ENCODE assay signal across 1 cellular context in the genomic region with DNA sequence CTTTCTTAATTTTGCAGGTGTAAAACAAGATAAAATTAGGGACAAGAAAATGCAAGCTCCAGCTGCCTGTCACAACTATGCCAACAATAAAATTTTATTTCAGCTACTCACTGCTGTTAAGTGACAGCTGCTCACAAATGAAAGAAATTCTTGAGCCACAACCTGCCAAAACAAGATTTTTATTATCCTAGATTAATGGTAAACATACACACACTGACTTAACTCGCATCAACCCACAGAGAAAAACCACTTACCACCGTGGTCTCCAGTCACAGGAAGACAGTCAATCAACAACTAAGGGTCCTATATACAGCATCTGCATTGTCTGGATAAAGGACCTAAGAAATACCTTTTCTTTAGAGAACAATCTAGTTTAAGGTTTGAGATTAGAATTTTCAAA.
TF ChIP-seq lines count a peak whose summit lies in the region.

No MANE protein-coding gene starts in this region.

TF ChIP-seq in HepG2, 621 proteins besides CTCF, POLR2A, EP300 and RAD21:
- TF ChIP-seq, protein P1, sequence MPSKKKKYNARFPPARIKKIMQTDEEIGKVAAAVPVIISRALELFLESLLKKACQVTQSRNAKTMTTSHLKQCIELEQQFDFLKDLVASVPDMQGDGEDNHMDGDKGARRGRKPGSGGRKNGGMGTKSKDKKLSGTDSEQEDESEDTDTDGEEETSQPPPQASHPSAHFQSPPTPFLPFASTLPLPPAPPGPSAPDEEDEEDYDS (CRISPR knock-in tag; IDR thresholded peaks at IDR 0.05), result no peak
- no peak for TF ChIP-seq CEBPB (IDR thresholded peaks at IDR 0.05; ENCODE audit: borderline replicate concordance, low read depth, low read length)
- TF ChIP-seq HNRNPK (IDR thresholded peaks at IDR 0.05; ENCODE audit: low read depth, low read length, poor library complexity, severe bottlenecking), result no peak
- no peak for TF ChIP-seq ZNF773 (CRISPR knock-in tag; IDR thresholded peaks at IDR 0.05; ENCODE audit: borderline replicate concordance)
- no peak for TF ChIP-seq ZNF724P (CRISPR knock-in tag; IDR thresholded peaks at IDR 0.05; ENCODE audit: borderline replicate concordance)
- no peak for TF ChIP-seq POGZ (CRISPR knock-in tag; IDR thresholded peaks at IDR 0.05)
- no peak for TF ChIP-seq MIXL1 (CRISPR knock-in tag; IDR thresholded peaks at IDR 0.05)
- no peak for TF ChIP-seq PRMT3 (CRISPR knock-in tag; IDR thresholded peaks at IDR 0.05; ENCODE audit: borderline replicate concordance, low read depth)
- TF ChIP-seq CREB1 (IDR thresholded peaks at IDR 0.05), result no peak
- no peak for TF ChIP-seq CREB1 (CRISPR knock-in tag; IDR thresholded peaks at IDR 0.05)
- TF ChIP-seq AFF4 (CRISPR knock-in tag; IDR thresholded peaks at IDR 0.05), result no peak
- TF ChIP-seq MYC (CRISPR knock-in tag; IDR thresholded peaks at IDR 0.05; ENCODE audit: borderline replicate concordance), result no peak
- TF ChIP-seq ELF3 (CRISPR knock-in tag; IDR thresholded peaks at IDR 0.05), result no peak
- TF ChIP-seq ZNF761 (CRISPR knock-in tag; conservative IDR thresholded peaks at IDR 0.05), result no peak
- TF ChIP-seq ZNF598 (CRISPR knock-in tag; IDR thresholded peaks at IDR 0.05; ENCODE audit: borderline replicate concordance), result no peak
- no peak for TF ChIP-seq HOXA3 (CRISPR knock-in tag; IDR thresholded peaks at IDR 0.05)
- TF ChIP-seq NFAT5 (CRISPR knock-in tag; IDR thresholded peaks at IDR 0.05), result no peak
